ENCODE assay signal across 8 cellular contexts in genomic region chr7:108569381-108570145, GRCh38. TPM values are rescaled to one million over a fixed set of nuclear protein-coding genes. Genes with fewer than 3 reads are reported as not detected.
A peak's percentile ranks its signal among the peaks of the same experiment; 100 is the strongest.
DNase-seq lines count a peak whose midpoint lies in the region; ATAC-seq, FAIRE-seq and TF ChIP-seq lines count a peak whose summit lies in the region.

TSS of gene DNAJB9 (plus strand) at chr7:108569874. CDS start at chr7:108571727, 1,853 bp downstream.
A gene with protein sequence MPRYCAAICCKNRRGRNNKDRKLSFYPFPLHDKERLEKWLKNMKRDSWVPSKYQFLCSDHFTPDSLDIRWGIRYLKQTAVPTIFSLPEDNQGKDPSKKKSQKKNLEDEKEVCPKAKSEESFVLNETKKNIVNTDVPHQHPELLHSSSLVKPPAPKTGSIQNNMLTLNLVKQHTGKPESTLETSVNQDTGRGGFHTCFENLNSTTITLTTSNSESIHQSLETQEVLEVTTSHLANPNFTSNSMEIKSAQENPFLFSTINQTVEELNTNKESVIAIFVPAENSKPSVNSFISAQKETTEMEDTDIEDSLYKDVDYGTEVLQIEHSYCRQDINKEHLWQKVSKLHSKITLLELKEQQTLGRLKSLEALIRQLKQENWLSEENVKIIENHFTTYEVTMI (minus strand): TSS chr7:108569706. CDS start chr7:108569569, 137 bp downstream.

- H3K4me3 Mint-ChIP-seq in natural killer cell: peak within 1 kb of the TSS; percentile 94

- H3K4me1 Mint-ChIP-seq in natural killer cell: peaks cover 47 to 56% of the 10 kb centered on the region in 2 donors

- H3K9me3 Mint-ChIP-seq in natural killer cell: no peaks in the 10 kb centered on the region

- no peaks in the 10 kb centered on the region for H3K9me2 ChIP-seq in Loucy (replicated peaks; ENCODE audit: low read depth, low read length)

- H3K4me2 ChIP-seq in Loucy (ENCODE audit: low read depth, low read length, poor library complexity, severe bottlenecking): peak within 1 kb of the TSS; percentile 98

- no peaks in the 10 kb centered on the region for H3K36me3 Mint-ChIP-seq in natural killer cell

- FAIRE-seq in H54 (lab: Jason Lieb, UNC): peak; percentile 99

- intact Hi-C loops in natural killer cell (cut with micrococcal nuclease): loop anchor here (1.0 to 2.0 kb wide), 2 partner anchors 43 to 825 kb away; partner anchors contain the start of genes CBLL1 and PNPLA8

- H3K9ac ChIP-seq in Loucy (ENCODE audit: low read depth, low read length, poor library complexity, severe bottlenecking): peak within 1 kb of the TSS; percentile 97

- TF ChIP-seq POLR2A in H54 (IDR thresholded peaks at IDR 0.05; ENCODE audit: low read depth, low read length) (peak; percentile 88), Raji (IDR thresholded peaks at IDR 0.05; ENCODE audit: insufficient read depth, low read depth, low read length) (peak; percentile 88)

- peaks cover 46% of the 10 kb centered on the region for H4K20me1 ChIP-seq in Loucy (ENCODE audit: insufficient read depth, low read length, poor library complexity, severe bottlenecking)

- peak within 1 kb of the TSS; percentile 98 to 100 for H3K27ac Mint-ChIP-seq in natural killer cell

- no peaks in the 10 kb centered on the region for H3K9me3 ChIP-seq in Loucy (ENCODE audit: insufficient read depth, low read depth, low read length)

- H3K4me3 ChIP-seq in Loucy (ENCODE audit: low read length, poor library complexity, severe bottlenecking): peak within 1 kb of the TSS; percentile 91

- peak; percentile 99 for DNase-seq in EL
- DNase-seq in H54 (ENCODE audit: insufficient read length, low spot score): peak; percentile 85
- peak; percentile 99 for DNase-seq in activated effector memory CD4-positive, alpha-beta T cell treated with Interleukin-2 at 50 U/mL for 16 hours
- DNase-seq in fibroblast of peridontal ligament (ENCODE audit: extremely low read depth): peak; percentile 99
- DNase-seq in natural killer cell: peak; percentile 98
- DNase-seq in stimulated activated naive CD4-positive, alpha-beta T cell treated with Interleukin-2 at 50 U/mL for 16 hours (lab: John Stamatoyannopoulos, UW): peak; percentile 100

- H2AFZ ChIP-seq in Loucy (ENCODE audit: low read length): peak within 1 kb of the TSS; percentile 86

- H3F3A ChIP-seq in Loucy (ENCODE audit: low read depth): no peaks in the 10 kb centered on the region

- peaks cover 64% of the 10 kb centered on the region for H3K4me1 ChIP-seq in Loucy (ENCODE audit: insufficient read depth, low read length, poor library complexity, severe bottlenecking)

- peaks cover 74% of the 10 kb centered on the region for H3K79me2 ChIP-seq in Loucy (ENCODE audit: insufficient read depth, low read length)

- no peaks in the 10 kb centered on the region for H3K36me3 ChIP-seq in Loucy (ENCODE audit: insufficient read depth, low read length)

- TF ChIP-seq CTCF in Loucy (conservative IDR thresholded peaks at IDR 0.05; ENCODE audit: low read length): no peak
- no peak for TF ChIP-seq CTCF in natural killer cell (IDR thresholded peaks at IDR 0.05)

- no peaks in the 10 kb centered on the region for H3K27me3 ChIP-seq in Loucy (ENCODE audit: insufficient read depth, low read length, poor library complexity, severe bottlenecking)

- peak; percentile 87 to 96 (median 88) for ATAC-seq in natural killer cell

- H3K27me3 Mint-ChIP-seq in natural killer cell (ENCODE audit: low read depth in 2 of 2): no peaks in the 10 kb centered on the region

RNA-seq across cellular contexts. Expression of gene DNAJB9, which starts in this region (rescaled TPM):
- 10 to 100 TPM; 33.9 to 44.5 (median 43.1) TPM for total RNA-seq in natural killer cell

RNA-seq across cellular contexts. Expression of the second gene that starts in this region (rescaled TPM):
- 10 to 100 TPM; 13.8 to 21.0 (median 19.1) TPM for total RNA-seq in natural killer cell

Comparison
In these comparisons a context has a peak if more than half of its experiments do, and no peak if none do; other contexts are left out.
1. Peak in every context shown above with its lines: DNase-seq, ATAC-seq and H3K4me3 ChIP-seq.